Comparison of ENCODE assay signal across 17 cellular contexts in the genomic region with DNA sequence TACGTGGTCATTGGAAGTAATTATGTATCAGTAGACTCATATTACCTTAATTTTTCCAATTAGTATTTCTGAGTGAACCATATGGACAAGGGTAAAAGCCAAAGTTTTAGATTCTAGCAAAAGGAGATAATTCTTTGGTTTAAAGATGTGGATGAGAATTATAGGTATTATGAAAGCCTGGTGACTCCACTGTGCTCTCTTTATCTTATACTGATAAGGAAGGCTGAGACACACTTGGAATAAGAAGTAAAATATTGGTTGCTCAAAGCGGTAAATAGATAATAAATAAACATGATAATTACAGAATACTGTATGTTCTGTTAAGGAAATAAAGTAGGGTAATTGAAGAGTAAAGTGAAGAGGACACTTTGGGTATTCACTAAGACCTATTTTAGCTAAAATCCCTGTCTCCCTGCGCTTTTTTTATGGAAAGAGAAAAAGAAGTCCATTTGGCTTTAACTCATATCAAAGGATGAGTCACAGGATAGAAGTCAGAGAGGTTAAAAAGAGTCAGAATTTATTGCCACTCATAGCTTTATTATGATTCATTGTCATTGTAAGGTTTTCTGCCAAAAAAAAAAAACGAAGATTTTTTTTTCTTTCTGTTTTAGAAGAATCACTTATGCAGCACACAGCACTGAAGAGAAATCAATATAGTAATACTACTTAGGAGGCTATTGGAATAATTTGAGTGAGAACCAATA.
DNase-seq lines count a peak whose midpoint lies in the region; ATAC-seq and TF ChIP-seq lines count a peak whose summit lies in the region.
"Had no signal": no experiment of that assay in that cellular context is flagged by ENCODE, and none has a peak within 500 bp of the region (broad histone marks: within the 10 kb centered on the region; RNA-seq: fewer than 3 reads in every experiment).

No MANE protein-coding gene starts in this region.

- no peak overlapping the region for H3K4me3 ChIP-seq in AG09309 (ENCODE audit: control insufficient read depth, low read depth, low read length)
- H3K4me3 ChIP-seq in SJCRH30 = no peak overlapping the region
- H3K4me3 ChIP-seq: mucosa of descending colon, ovary, spleen had no signal

- DNase-seq in AG09309 (ENCODE audit: low read depth) (peak; percentile 32), HS-5 (ENCODE audit: low read depth) (peak; percentile 59), amniotic stem cell (lab: John Stamatoyannopoulos, UW) (peak; percentile 18), glomerular visceral epithelial cell (ENCODE audit: extremely low spot score) (peak; percentile 42), SJCRH30 (no peak)
- DNase-seq in activated CD4-positive, alpha-beta T cell treated with anti-CD3 and anti-CD28 coated beads for 1 hour = no peak
- no peak for DNase-seq in stimulated activated CD4-positive, alpha-beta T cell treated with anti-CD3 and anti-CD28 coated beads, Interleukin-4, amount 100 ng/mL, for 24 hours
- DNase-seq: activated CD8-positive, alpha-beta T cell treated with anti-CD3 and anti-CD28 coated beads for 36 hours; aorta; DMS 273 treated with DMSO at 0.1 percent for 48 hours; islet precursor cell; mucosa of descending colon; NCI-H2171 treated with DMSO at 0.1 percent for 48 hours; ovary; spleen; stimulated activated naive CD8-positive, alpha-beta T cell treated with anti-CD3 and anti-CD28 coated beads, Interleukin-15, amount 100 ng/mL, for 72 hours had no signal

- H3K27ac ChIP-seq in SJCRH30 = no peak overlapping the region
- H3K27ac ChIP-seq: ovary, spleen had no signal

- H3K27me3 ChIP-seq in SJCRH30 = no peaks in the 10 kb centered on the region
- H3K27me3 ChIP-seq: ovary, spleen had no signal

- no peaks in the 10 kb centered on the region for H3K36me3 ChIP-seq in SJCRH30
- H3K36me3 ChIP-seq: ovary, spleen had no signal

- no peaks in the 10 kb centered on the region for H3K9me3 ChIP-seq in SJCRH30 (replicated peaks)
- H3K9me3 ChIP-seq: ovary, spleen had no signal

- H3K4me1 ChIP-seq in SJCRH30 = no peaks in the 10 kb centered on the region; the same call in 1 of the 2 replicates
- H3K4me1 ChIP-seq: spleen had no signal

- no peak for ATAC-seq in HG03565 (IDR thresholded peaks at IDR 0.05; ENCODE audit: unreplicated experiment)
- ATAC-seq: activated CD8-positive, alpha-beta T cell treated with anti-CD3 and anti-CD28 coated beads for 36 hours; mucosa of descending colon; stimulated activated naive CD8-positive, alpha-beta T cell treated with anti-CD3 and anti-CD28 coated beads, Interleukin-15, amount 100 ng/mL, for 72 hours had no signal

- no peak for TF ChIP-seq CTCF in AG09309 (IDR thresholded peaks at IDR 0.05; ENCODE audit: control insufficient read depth, insufficient read depth, low read depth, low read length, missing control alignments)

Comparison
In these comparisons a context has a peak if more than half of its experiments do, and no peak if none do; other contexts are left out.
1. DNase-seq: peak in AG09309 (single experiment), HS-5 (single experiment), amniotic stem cell (single experiment) and glomerular visceral epithelial cell (single experiment); none in activated CD4-positive, alpha-beta T cell treated with anti-CD3 and anti-CD28 coated beads for 1 hour (single experiment), SJCRH30 (0 of 2) and stimulated activated CD4-positive, alpha-beta T cell treated with anti-CD3 and anti-CD28 coated beads, Interleukin-4, amount 100 ng/mL, for 24 hours (single experiment).